ENCODE assay signal across 9 cellular contexts in the genomic region with DNA sequence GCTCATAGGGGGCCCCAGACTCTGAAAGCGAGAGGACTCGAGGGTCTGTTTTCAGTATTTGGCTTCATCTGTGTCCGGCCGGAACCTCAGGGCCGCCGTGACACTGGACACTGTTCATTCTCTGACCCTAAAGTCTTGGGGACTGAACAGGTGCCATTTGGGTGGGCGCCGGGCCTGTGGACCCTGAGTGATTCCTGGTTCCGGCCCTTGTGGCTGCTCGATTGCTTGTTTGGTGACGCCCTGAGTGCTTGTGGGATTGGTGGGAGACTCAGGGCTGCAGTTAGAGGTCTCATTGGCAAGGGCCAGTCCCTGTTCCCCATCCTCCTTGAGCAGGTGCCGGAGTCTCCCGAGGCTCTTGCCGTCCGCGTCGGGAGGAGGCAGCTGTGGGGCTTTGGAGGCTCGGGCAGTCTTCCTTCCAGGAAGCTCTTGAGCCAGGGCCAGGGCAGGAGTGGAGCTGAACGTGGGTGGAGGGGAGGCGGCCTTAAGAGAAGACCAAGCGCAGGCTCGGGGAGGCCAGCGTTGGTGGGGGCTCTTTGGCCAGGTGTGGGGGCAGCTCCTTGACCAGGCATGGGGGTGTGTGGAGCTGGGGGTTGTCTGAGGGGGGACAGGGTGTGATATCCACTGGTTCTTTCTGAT. TPM values are rescaled to one million over a fixed set of nuclear protein-coding genes. Genes with fewer than 3 reads are reported as not detected.
DNase-seq lines count a peak whose midpoint lies in the region; ATAC-seq and TF ChIP-seq lines count a peak whose summit lies in the region.
"Had no signal": no experiment of that assay in that cellular context is flagged by ENCODE, and none has a peak within 500 bp of the region (broad histone marks: within the 10 kb centered on the region; RNA-seq: fewer than 3 reads in every experiment).

No MANE protein-coding gene starts in this region.

- no peak for ATAC-seq in activated T-cell treated with anti-CD3 and anti-CD28 coated beads, Interleukin-2, amount 50 U/mL, for 4 hours
- no peak for ATAC-seq in memory B cell (ENCODE audit: low read depth)
- peak in 1 of 2 donors; percentile 28 for ATAC-seq in upper lobe of left lung (ENCODE audit: low FRiP score in 2 of 2)
- no peak for ATAC-seq in GM19452 (IDR thresholded peaks at IDR 0.05; ENCODE audit: unreplicated experiment)
- ATAC-seq in HG03354 (IDR thresholded peaks at IDR 0.05; ENCODE audit: poor library complexity, severe bottlenecking, unreplicated experiment): no peak

- peak overlapping the region in 3 of 4 donors; percentile 88 to 98 (median 96) for H3K4me3 ChIP-seq in upper lobe of left lung

- peaks cover 34 to 83% (median 55%) of the 10 kb centered on the region in 4 donors for H3K36me3 ChIP-seq in upper lobe of left lung

- H3K4me1 ChIP-seq in upper lobe of left lung: peaks cover 47 to 62% (median 56%) of the 10 kb centered on the region in 4 donors

- H3K36me3 Mint-ChIP-seq in activated T-cell treated with anti-CD3 and anti-CD28 coated beads, Interleukin-2, amount 50 U/mL, for 4 hours (ENCODE audit: insufficient read depth): peaks cover 42% of the 10 kb centered on the region
- H3K36me3 Mint-ChIP-seq in chondrocyte (ENCODE audit: low read depth) (peaks cover 19% of the 10 kb centered on the region), memory B cell (peaks cover 17% of the 10 kb centered on the region)

- H3K27me3 ChIP-seq in upper lobe of left lung: no peaks in the 10 kb centered on the region

- H3K27ac ChIP-seq in upper lobe of left lung: peak overlapping the region; percentile 95 to 100 (median 98)

- H3K4me1 Mint-ChIP-seq in activated T-cell treated with anti-CD3 and anti-CD28 coated beads, Interleukin-2, amount 50 U/mL, for 4 hours (ENCODE audit: low read depth): peaks cover 44% of the 10 kb centered on the region
- H3K4me1 Mint-ChIP-seq in chondrocyte (ENCODE audit: low read depth) (peaks cover 40% of the 10 kb centered on the region), memory B cell (peaks cover 22% of the 10 kb centered on the region)

- no peak for TF ChIP-seq EP300 in upper lobe of left lung (IDR thresholded peaks at IDR 0.05)

- no peaks in the 10 kb centered on the region for H3K27me3 Mint-ChIP-seq in activated T-cell treated with anti-CD3 and anti-CD28 coated beads, Interleukin-2, amount 50 U/mL, for 4 hours (ENCODE audit: low read depth)
- H3K27me3 Mint-ChIP-seq in chondrocyte (ENCODE audit: low read depth) (no peaks in the 10 kb centered on the region), memory B cell (no peaks in the 10 kb centered on the region)

- no peaks in the 10 kb centered on the region for H3K9me3 ChIP-seq in upper lobe of left lung

- H3K27ac Mint-ChIP-seq in chondrocyte (ENCODE audit: unreplicated experiment) (peak overlapping the region; percentile 57), memory B cell (peak overlapping the region; percentile 62)

- no peak for DNase-seq in activated T-cell treated with anti-CD3 and anti-CD28 coated beads, Interleukin-2, amount 50 U/mL, for 4 hours
- DNase-seq in activated T-cell treated with anti-CD3 and anti-CD28 coated beads, Interleukin-2, amount 50 U/mL, for 1 hour: no peak
- no peak for DNase-seq in chondrocyte (ENCODE audit: low spot score)
- DNase-seq in memory B cell (ENCODE audit: low spot score in 2 of 2): no peak
- DNase-seq in upper lobe of left lung: peak; percentile 73 to 74
- DNase-seq in NCI-H69 (lab: John Stamatoyannopoulos, UW): no peak

- TF ChIP-seq POLR2A in upper lobe of left lung (IDR thresholded peaks at IDR 0.05): no peak

- TF ChIP-seq CTCF in chondrocyte (IDR thresholded peaks at IDR 0.05): no peak
- no peak for TF ChIP-seq CTCF in upper lobe of left lung (IDR thresholded peaks at IDR 0.05)

- 32 to 35% methylated on average over 12 to 23 of the region's 23 CpGs for WGBS in upper lobe of left lung, 2 donors

- no peaks in the 10 kb centered on the region for H3K9me3 Mint-ChIP-seq in activated T-cell treated with anti-CD3 and anti-CD28 coated beads, Interleukin-2, amount 50 U/mL, for 4 hours
- H3K9me3 Mint-ChIP-seq in chondrocyte (ENCODE audit: low read depth) (no peaks in the 10 kb centered on the region), memory B cell (no peaks in the 10 kb centered on the region)

- peak overlapping the region; percentile 90 for H3K4me3 Mint-ChIP-seq in activated T-cell treated with anti-CD3 and anti-CD28 coated beads, Interleukin-2, amount 50 U/mL, for 4 hours
- H3K4me3 Mint-ChIP-seq in chondrocyte (ENCODE audit: unreplicated experiment) (peak overlapping the region; percentile 63), memory B cell (no peak overlapping the region)

RNA-seq across cellular contexts. Expression of gene PTBP1, which starts 4.7 kb away (rescaled TPM):
- total RNA-seq in activated T-cell treated with anti-CD3 and anti-CD28 coated beads, Interleukin-2, amount 50 U/mL, for 4 hours: 1,000 to 10,000 TPM; 1,071 to 1,170 (median 1,104) TPM
- 281 to 343 TPM (median 285 TPM) in 3 replicates for total RNA-seq in chondrocyte
- 100 to 1,000 TPM; 122 to 270 (median 219) TPM for total RNA-seq in upper lobe of left lung

RNA-seq across cellular contexts. Expression of gene PLPPR3, which starts 19.8 kb away (rescaled TPM):
- under 1 TPM in 1 of 3 donors, not detected in 2; 0.24 TPM for total RNA-seq in activated T-cell treated with anti-CD3 and anti-CD28 coated beads, Interleukin-2, amount 50 U/mL, for 4 hours
- total RNA-seq in chondrocyte (5.4 to 6.8 TPM (median 6.0 TPM) in 3 replicates), upper lobe of left lung (10 to 100 TPM in 1 of 6 donors, 1 to 10 TPM in 4, under 1 TPM in 1; 0.63 to 14.2 (median 5.6) TPM)
- total RNA-seq: subcutaneous adipose tissue had no signal

RNA-seq across cellular contexts. Expression of gene AZU1, which starts 25.7 kb away (rescaled TPM):
- not detected for total RNA-seq in activated T-cell treated with anti-CD3 and anti-CD28 coated beads, Interleukin-2, amount 50 U/mL, for 4 hours
- total RNA-seq in chondrocyte (0.37 to 0.51 TPM in 2 of 3 replicates, not detected in the other), upper lobe of left lung (10 to 100 TPM in 1 of 6 donors, 1 to 10 TPM in 5; 2.0 to 13.6 (median 5.3) TPM)

RNA-seq across cellular contexts. Expression of gene PRTN3, which starts 38.8 kb away (rescaled TPM):
- total RNA-seq in activated T-cell treated with anti-CD3 and anti-CD28 coated beads, Interleukin-2, amount 50 U/mL, for 4 hours: not detected
- total RNA-seq in chondrocyte (not detected in 3 replicates), upper lobe of left lung (1 to 10 TPM in 2 of 6 donors, not detected in 4; 1.1 to 9.4 TPM)
- total RNA-seq: subcutaneous adipose tissue had no signal

RNA-seq across cellular contexts. Expression of gene ELANE, which starts 50.1 kb away (rescaled TPM):
- total RNA-seq in activated T-cell treated with anti-CD3 and anti-CD28 coated beads, Interleukin-2, amount 50 U/mL, for 4 hours: not detected
- total RNA-seq in chondrocyte (not detected in 3 replicates), upper lobe of left lung (10 to 100 TPM in 1 of 6 donors, 1 to 10 TPM in 2, under 1 TPM in 2, not detected in 1; 0.69 to 11.9 (median 1.3) TPM)

Comparison
In these comparisons a context has a peak if more than half of its experiments do, and no peak if none do; other contexts are left out.
1. DNase-seq: peak in upper lobe of left lung (2 of 2); none in activated T-cell treated with anti-CD3 and anti-CD28 coated beads, Interleukin-2, amount 50 U/mL, for 4 hours (single experiment), activated T-cell treated with anti-CD3 and anti-CD28 coated beads, Interleukin-2, amount 50 U/mL, for 1 hour (single experiment), chondrocyte (single experiment), memory B cell (0 of 2) and NCI-H69 (single experiment).